Comparison of ENCODE assay signal across 1 cellular context in the genomic region with DNA sequence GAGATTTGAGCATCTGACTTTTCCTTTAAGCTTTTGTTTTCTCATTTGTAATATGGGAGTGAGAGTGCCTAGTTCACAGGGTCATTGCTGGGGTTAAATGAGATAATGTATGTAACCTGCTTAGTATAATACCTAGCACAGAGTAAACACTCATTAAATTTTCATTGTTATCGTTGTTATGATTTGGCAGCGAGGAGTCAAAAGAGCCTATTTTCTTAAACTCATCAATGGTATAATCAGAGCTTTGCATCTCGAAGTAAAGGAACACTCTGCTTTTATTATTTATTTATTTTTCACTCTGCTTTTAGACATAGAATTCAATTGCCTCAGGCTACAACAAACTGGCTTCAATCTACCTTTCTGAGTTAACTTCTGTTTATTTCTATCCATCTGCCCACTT.
TF ChIP-seq lines count a peak whose summit lies in the region.

No MANE protein-coding gene starts in this region.

TF ChIP-seq in A549, 52 proteins besides CTCF, POLR2A, EP300 and RAD21 (continued from another document):
- TF ChIP-seq RARB (CRISPR knock-in tag; IDR thresholded peaks at IDR 0.05) (no peak), ZNF302 (CRISPR knock-in tag; IDR thresholded peaks at IDR 0.05) (no peak), HDAC2 (IDR thresholded peaks at IDR 0.05) (no peak), JUNB (IDR thresholded peaks at IDR 0.05) (no peak), KDM5A (IDR thresholded peaks at IDR 0.05) (no peak)
- TF ChIP-seq, protein P1, sequence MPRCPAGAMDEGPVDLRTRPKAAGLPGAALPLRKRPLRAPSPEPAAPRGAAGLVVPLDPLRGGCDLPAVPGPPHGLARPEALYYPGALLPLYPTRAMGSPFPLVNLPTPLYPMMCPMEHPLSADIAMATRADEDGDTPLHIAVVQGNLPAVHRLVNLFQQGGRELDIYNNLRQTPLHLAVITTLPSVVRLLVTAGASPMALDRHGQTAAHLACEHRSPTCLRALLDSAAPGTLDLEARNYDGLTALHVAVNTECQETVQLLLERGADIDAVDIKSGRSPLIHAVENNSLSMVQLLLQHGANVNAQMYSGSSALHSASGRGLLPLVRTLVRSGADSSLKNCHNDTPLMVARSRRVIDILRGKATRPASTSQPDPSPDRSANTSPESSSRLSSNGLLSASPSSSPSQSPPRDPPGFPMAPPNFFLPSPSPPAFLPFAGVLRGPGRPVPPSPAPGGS (IDR thresholded peaks at IDR 0.05) = no peak
- TF ChIP-seq, protein P2, sequence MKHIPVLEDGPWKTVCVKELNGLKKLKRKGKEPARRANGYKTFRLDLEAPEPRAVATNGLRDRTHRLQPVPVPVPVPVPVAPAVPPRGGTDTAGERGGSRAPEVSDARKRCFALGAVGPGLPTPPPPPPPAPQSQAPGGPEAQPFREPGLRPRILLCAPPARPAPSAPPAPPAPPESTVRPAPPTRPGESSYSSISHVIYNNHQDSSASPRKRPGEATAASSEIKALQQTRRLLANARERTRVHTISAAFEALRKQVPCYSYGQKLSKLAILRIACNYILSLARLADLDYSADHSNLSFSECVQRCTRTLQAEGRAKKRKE (CRISPR knock-in tag; IDR thresholded peaks at IDR 0.05; ENCODE audit: low read depth) = no peak
